Comparison of ENCODE assay signal across 9 cellular contexts in genomic region chr5:131671994-131672655, GRCh38. TPM values are rescaled to one million over a fixed set of nuclear protein-coding genes. Genes with fewer than 3 reads are reported as not detected.
A peak's percentile ranks its signal among the peaks of the same experiment; 100 is the strongest.
DNase-seq lines count a peak whose midpoint lies in the region; TF ChIP-seq lines count a peak whose summit lies in the region.
"Had no signal": no experiment of that assay in that cellular context is flagged by ENCODE, and none has a peak within 500 bp of the region (broad histone marks: within the 10 kb centered on the region; RNA-seq: fewer than 3 reads in every experiment).

No MANE protein-coding gene starts in this region.

- CTCF ChIA-PET in activated CD4-positive, alpha-beta T cell treated with anti-CD3 and anti-CD28 coated beads, Interleukin-2, amount 10 ng/mL, durations not matched to agents 7 days and 5 days (lab: Charles Lee), result interaction anchor here (0.7 to 1.8 kb wide), 2 partner anchors 21 to 23 kb away, joined by 3 to 4 read pairs; no protein-coding TSS in a partner anchor

- H4K91ac ChIP-seq in mesenchymal stem cell (ENCODE audit: low read length), result no peak overlapping the region

- H2BK12ac ChIP-seq in mesenchymal stem cell (ENCODE audit: low read length in 2 of 2), result no peak overlapping the region

- H3K79me1 ChIP-seq in mesenchymal stem cell (replicated peaks; ENCODE audit: low read length, poor library complexity, severe bottlenecking), result peaks cover 9% of the 10 kb centered on the region

- no peaks in the 10 kb centered on the region for H3K27me3 ChIP-seq in mesenchymal stem cell (ENCODE audit: control insufficient read depth in 1 of 2, insufficient read depth in 1 of 2, low read length in 2 of 2)
- H3K27me3 ChIP-seq in tibial nerve, result no peaks in the 10 kb centered on the region
- H3K27me3 ChIP-seq: ovary had no signal

- H3K9me3 ChIP-seq in mesenchymal stem cell (ENCODE audit: control insufficient read depth, low read length), result no peaks in the 10 kb centered on the region
- no peaks in the 10 kb centered on the region for H3K9me3 ChIP-seq in tibial nerve
- H3K9me3 ChIP-seq: ovary had no signal

- DNase-seq in activated CD4-positive, alpha-beta T cell treated with anti-CD3 and anti-CD28 coated beads, Interleukin-2, amount 10 ng/mL, durations not matched to agents 7 days and 5 days, result no peak
- no peak for DNase-seq in activated CD4-positive, alpha-beta T cell treated with anti-CD3 and anti-CD28 coated beads, Interleukin-2, amount 50 U/mL, for 48 hours
- DNase-seq in dedifferentiated amniotic fluid mesenchymal stem cell (ENCODE audit: extremely low spot score) (peak; percentile 61), mesenchymal stem cell (peak; percentile 90), tibial nerve (ENCODE audit: low spot score in 2 of 2) (peak in 1 of 2 donors; percentile 30), SK-N-DZ (ENCODE audit: low spot score) (no peak), GM20000 (ENCODE audit: low spot score) (no peak)
- DNase-seq in stimulated activated CD4-positive, alpha-beta T cell treated with anti-CD3 and anti-CD28 coated beads, Interleukin-4, amount 100 ng/mL, for 1 hour, result no peak

- no peak overlapping the region for H3K4ac ChIP-seq in mesenchymal stem cell (ENCODE audit: low read depth in 1 of 2, low read length in 2 of 2)

- H3K23ac ChIP-seq in mesenchymal stem cell (ENCODE audit: low read length in 2 of 2), result no peak overlapping the region

- TF ChIP-seq CTCF in tibial nerve (IDR thresholded peaks at IDR 0.05) (no peak), GM20000 (IDR thresholded peaks at IDR 0.05; ENCODE audit: extremely low read depth, missing control alignments) (no peak)

- H3K9ac ChIP-seq in mesenchymal stem cell (ENCODE audit: low read length), result peak overlapping the region; percentile 70

- POLR2A ChIA-PET in activated CD4-positive, alpha-beta T cell treated with anti-CD3 and anti-CD28 coated beads, Interleukin-2, amount 10 ng/mL, durations not matched to agents 7 days and 5 days (lab: Charles Lee), result no interaction called here

- H2BK15ac ChIP-seq in mesenchymal stem cell (ENCODE audit: low read depth, poor library complexity, severe bottlenecking), result no peak overlapping the region

- peak overlapping the region in 1 of 2 experiments; percentile 21 for H3K4me3 ChIP-seq in mesenchymal stem cell (ENCODE audit: insufficient read depth in 1 of 2, low read depth in 1 of 2, low read length in 2 of 2)
- H3K4me3 ChIP-seq in tibial nerve, result no peak overlapping the region
- H3K4me3 ChIP-seq: ovary had no signal

- no peak for TF ChIP-seq POLR2A in tibial nerve (IDR thresholded peaks at IDR 0.05)

- no peaks in the 10 kb centered on the region for H3K27me3 Mint-ChIP-seq in activated CD4-positive, alpha-beta T cell treated with anti-CD3 and anti-CD28 coated beads, Interleukin-2, amount 10 ng/mL, durations not matched to agents 7 days and 5 days

- H3K9me3 Mint-ChIP-seq in activated CD4-positive, alpha-beta T cell treated with anti-CD3 and anti-CD28 coated beads, Interleukin-2, amount 10 ng/mL, durations not matched to agents 7 days and 5 days, result peaks cover 2% of the 10 kb centered on the region

- H2AK5ac ChIP-seq in mesenchymal stem cell (ENCODE audit: low read length, severe bottlenecking), result no peak overlapping the region

- H3K4me3 Mint-ChIP-seq in activated CD4-positive, alpha-beta T cell treated with anti-CD3 and anti-CD28 coated beads, Interleukin-2, amount 10 ng/mL, durations not matched to agents 7 days and 5 days, result no peak overlapping the region

- H2BK120ac ChIP-seq in mesenchymal stem cell (ENCODE audit: low read depth, low read length), result no peak overlapping the region

- peak overlapping the region; percentile 32 for H3K27ac Mint-ChIP-seq in activated CD4-positive, alpha-beta T cell treated with anti-CD3 and anti-CD28 coated beads, Interleukin-2, amount 10 ng/mL, durations not matched to agents 7 days and 5 days

- H3K4me2 ChIP-seq in mesenchymal stem cell (ENCODE audit: low read length, poor library complexity, severe bottlenecking), result no peak overlapping the region

- no peak overlapping the region for H4K8ac ChIP-seq in mesenchymal stem cell (ENCODE audit: low read length)

- H2BK5ac ChIP-seq in mesenchymal stem cell (ENCODE audit: low read depth, low read length, poor library complexity, severe bottlenecking), result no peak overlapping the region

- H3K36me3 ChIP-seq in mesenchymal stem cell (ENCODE audit: control insufficient read depth in 1 of 2, insufficient read depth in 2 of 2, low read depth in 1 of 2, low read length in 2 of 2) (peaks cover 21 to 84% of the 10 kb centered on the region in 2 experiments), tibial nerve (peaks cover 0 to 60% (median 0%) of the 10 kb centered on the region in 3 donors)
- H3K36me3 ChIP-seq: ovary had no signal

- TF ChIP-seq EP300 in tibial nerve (IDR thresholded peaks at IDR 0.05), result peak in 1 of 2 donors; percentile 71

- H3K18ac ChIP-seq in mesenchymal stem cell (ENCODE audit: low read depth in 1 of 2, low read length in 2 of 2), result no peak overlapping the region

- H3K36me3 Mint-ChIP-seq in activated CD4-positive, alpha-beta T cell treated with anti-CD3 and anti-CD28 coated beads, Interleukin-2, amount 10 ng/mL, durations not matched to agents 7 days and 5 days (ENCODE audit: low read depth), result peaks cover 77% of the 10 kb centered on the region

- no peak overlapping the region for H2AFZ ChIP-seq in mesenchymal stem cell (ENCODE audit: low read depth, low read length)

- H3K4me1 ChIP-seq in mesenchymal stem cell (ENCODE audit: control insufficient read depth, insufficient read depth, low read depth, low read length), result no peaks in the 10 kb centered on the region
- peaks cover 0 to 42% (median 7%) of the 10 kb centered on the region in 4 donors for H3K4me1 ChIP-seq in tibial nerve

- no peak overlapping the region for H3K27ac ChIP-seq in mesenchymal stem cell (ENCODE audit: low read length, poor library complexity, severe bottlenecking)
- H3K27ac ChIP-seq in tibial nerve, result peak overlapping the region; percentile 13 to 74 (median 65)

- WGBS in mesenchymal stem cell, result 74% methylated on average over 2 of the region's 2 CpGs
- 22 to 38% methylated on average over 2 of the region's 2 CpGs for WGBS in tibial nerve, 2 donors

- H3K14ac ChIP-seq in mesenchymal stem cell (ENCODE audit: low read length in 2 of 2), result no peak overlapping the region

- H3K4me1 Mint-ChIP-seq in activated CD4-positive, alpha-beta T cell treated with anti-CD3 and anti-CD28 coated beads, Interleukin-2, amount 10 ng/mL, durations not matched to agents 7 days and 5 days, result peaks cover 35% of the 10 kb centered on the region

RNA-seq across cellular contexts. Expression of gene RAPGEF6, which starts 37.1 kb away (rescaled TPM):
- total RNA-seq in activated CD4-positive, alpha-beta T cell treated with anti-CD3 and anti-CD28 coated beads, Interleukin-2, amount 10 ng/mL, durations not matched to agents 7 days and 5 days, result 10 to 100 TPM; 43.9 to 47.8 TPM
- 3.1 TPM for polyA plus RNA-seq in mesenchymal stem cell (2013, experiment 1 of 2)
- 3.1 TPM for polyA plus RNA-seq in mesenchymal stem cell (2013, experiment 2 of 2)
- total RNA-seq in tibial nerve, result 10 to 100 TPM; 25.1 to 36.4 (median 26.6) TPM
- polyA plus RNA-seq in SK-N-DZ (2014; cell fraction: cytosol; rRNA removed), result 7.0 and 9.3 TPM in 2 replicates
- 15.1 and 16.7 TPM in 2 replicates for polyA plus RNA-seq in SK-N-DZ (2014; cell fraction: nucleus; rRNA removed)

Comparison
In these comparisons a context has a peak if more than half of its experiments do, and no peak if none do; other contexts are left out.
1. DNase-seq: peak in dedifferentiated amniotic fluid mesenchymal stem cell (single experiment) and mesenchymal stem cell (single experiment); none in activated CD4-positive, alpha-beta T cell treated with anti-CD3 and anti-CD28 coated beads, Interleukin-2, amount 10 ng/mL, durations not matched to agents 7 days and 5 days (single experiment), activated CD4-positive, alpha-beta T cell treated with anti-CD3 and anti-CD28 coated beads, Interleukin-2, amount 50 U/mL, for 48 hours (0 of 2), SK-N-DZ (single experiment), GM20000 (single experiment) and stimulated activated CD4-positive, alpha-beta T cell treated with anti-CD3 and anti-CD28 coated beads, Interleukin-4, amount 100 ng/mL, for 1 hour (single experiment).